24 cellular contexts compared by ENCODE assay signal in the genomic region with DNA sequence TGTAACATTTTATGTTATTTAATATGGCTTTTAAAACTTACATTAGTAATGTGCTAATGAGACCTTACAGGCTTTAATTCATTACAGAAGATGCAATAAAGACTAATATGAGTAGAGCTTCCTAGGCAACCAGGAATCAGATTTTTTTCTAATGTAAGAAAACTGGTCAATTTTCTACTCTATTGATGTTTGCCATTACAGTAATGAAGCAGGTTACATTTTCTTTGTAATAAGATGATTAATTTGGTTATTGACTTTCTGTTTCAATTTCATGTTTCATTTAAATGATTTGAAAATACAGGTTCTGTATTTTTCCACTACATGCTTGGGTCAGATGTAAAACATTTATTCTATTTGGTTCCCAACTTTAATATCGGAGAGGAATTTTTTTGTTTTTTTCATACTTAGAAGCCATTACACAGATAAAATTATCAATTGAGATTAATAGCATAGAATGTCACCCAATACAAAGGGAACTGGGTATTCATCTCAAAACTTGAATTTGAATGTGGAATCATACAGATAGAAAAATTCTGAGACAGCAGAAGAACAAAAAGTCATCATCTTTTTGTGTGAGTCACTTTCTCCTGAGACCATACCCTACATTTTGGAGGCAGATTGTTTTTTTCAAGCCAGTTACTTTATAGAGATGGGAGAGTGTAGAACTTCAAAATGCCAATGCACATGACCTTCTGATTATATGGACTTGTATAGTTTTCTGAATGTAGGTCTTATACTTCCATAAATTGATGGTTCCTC.
DNase-seq lines count a peak whose midpoint lies in the region; ATAC-seq lines count a peak whose summit lies in the region.
"Had no signal": no experiment of that assay in that cellular context is flagged by ENCODE, and none has a peak within 500 bp of the region (broad histone marks: within the 10 kb centered on the region; RNA-seq: fewer than 3 reads in every experiment).

No MANE protein-coding gene starts in this region.

- H3K4me3 Mint-ChIP-seq in activated naive CD4-positive, alpha-beta T cell treated with anti-CD3 and anti-CD28 coated beads, Interleukin-2, amount 50 U/mL, for 24 hours = peak overlapping the region; percentile 16
- H3K4me3 Mint-ChIP-seq in activated naive CD8-positive, alpha-beta T cell = peak overlapping the region; percentile 28
- H3K4me3 Mint-ChIP-seq: naive thymus-derived CD4-positive, alpha-beta T cell; WTC11 had no signal

- H3K36me3 Mint-ChIP-seq in activated naive CD4-positive, alpha-beta T cell treated with anti-CD3 and anti-CD28 coated beads, Interleukin-2, amount 50 U/mL, for 24 hours = no peaks in the 10 kb centered on the region
- H3K36me3 Mint-ChIP-seq in activated naive CD8-positive, alpha-beta T cell = no peaks in the 10 kb centered on the region
- H3K36me3 Mint-ChIP-seq: naive thymus-derived CD4-positive, alpha-beta T cell; WTC11 had no signal

- ATAC-seq in HG02798 (IDR thresholded peaks at IDR 0.05; ENCODE audit: poor library complexity, unreplicated experiment) (peak; percentile 46), HG03439 (IDR thresholded peaks at IDR 0.05; ENCODE audit: unreplicated experiment) (no peak), HG02970 (IDR thresholded peaks at IDR 0.05; ENCODE audit: low FRiP score, unreplicated experiment) (no peak)
- ATAC-seq: heart right ventricle; naive thymus-derived CD4-positive, alpha-beta T cell; psoas muscle; WTC11 had no signal

- no peak for DNase-seq in activated naive CD4-positive, alpha-beta T cell treated with Interleukin-2 at 50 U/mL for 16 hours
- DNase-seq in cerebellar nuclear complex (lab: John Stamatoyannopoulos, UW) = no peak
- DNase-seq: activated naive CD4-positive, alpha-beta T cell treated with anti-CD3 and anti-CD28 coated beads, Interleukin-2, amount 50 U/mL, for 16 hours; aorta; esophagus squamous epithelium; foreskin melanocyte; GOT3; heart right ventricle; KG1; MG63; midbrain; naive thymus-derived CD4-positive, alpha-beta T cell; NCI-H2081; NCI-H2227 treated with DMSO at 0.1 percent for 48 hours; occipital lobe; psoas muscle; SJCRH30; T1000 had no signal

- no peaks in the 10 kb centered on the region for H3K9me3 Mint-ChIP-seq in activated naive CD4-positive, alpha-beta T cell treated with anti-CD3 and anti-CD28 coated beads, Interleukin-2, amount 50 U/mL, for 24 hours
- H3K9me3 Mint-ChIP-seq in activated naive CD8-positive, alpha-beta T cell (ENCODE audit: low read depth) = no peaks in the 10 kb centered on the region
- H3K9me3 Mint-ChIP-seq: WTC11 had no signal

- H3K27ac Mint-ChIP-seq in activated naive CD4-positive, alpha-beta T cell treated with anti-CD3 and anti-CD28 coated beads, Interleukin-2, amount 50 U/mL, for 24 hours = peak overlapping the region; percentile 91
- peak overlapping the region; percentile 85 for H3K27ac Mint-ChIP-seq in activated naive CD8-positive, alpha-beta T cell
- H3K27ac Mint-ChIP-seq: naive thymus-derived CD4-positive, alpha-beta T cell; WTC11 had no signal

- H3K27me3 Mint-ChIP-seq in activated naive CD4-positive, alpha-beta T cell treated with anti-CD3 and anti-CD28 coated beads, Interleukin-2, amount 50 U/mL, for 24 hours = peaks cover 3% of the 10 kb centered on the region
- peaks cover 6% of the 10 kb centered on the region for H3K27me3 Mint-ChIP-seq in activated naive CD8-positive, alpha-beta T cell

- peaks cover 20% of the 10 kb centered on the region for H3K4me1 Mint-ChIP-seq in activated naive CD4-positive, alpha-beta T cell treated with anti-CD3 and anti-CD28 coated beads, Interleukin-2, amount 50 U/mL, for 24 hours
- peaks cover 23% of the 10 kb centered on the region for H3K4me1 Mint-ChIP-seq in activated naive CD8-positive, alpha-beta T cell (ENCODE audit: low read depth)
